1 cellular context compared by ENCODE assay signal in genomic region chr21:37422382-37422781, GRCh38.
TF ChIP-seq lines count a peak whose summit lies in the region.

No MANE protein-coding gene starts in this region.

TF ChIP-seq in WTC11, 78 proteins besides CTCF, POLR2A, EP300 and RAD21 (continued from another document):
- TF ChIP-seq ERG (CRISPR knock-in tag; IDR thresholded peaks at IDR 0.05), result no peak
- no peak for TF ChIP-seq AFF4 (CRISPR knock-in tag; IDR thresholded peaks at IDR 0.05; ENCODE audit: borderline replicate concordance)
- TF ChIP-seq TP53 (CRISPR knock-in tag; IDR thresholded peaks at IDR 0.05), result no peak
- no peak for TF ChIP-seq ZNF423 (CRISPR knock-in tag; IDR thresholded peaks at IDR 0.05)
- TF ChIP-seq HMGXB4 (CRISPR knock-in tag; IDR thresholded peaks at IDR 0.05), result no peak
- TF ChIP-seq KAT7 (CRISPR knock-in tag; IDR thresholded peaks at IDR 0.05; ENCODE audit: borderline replicate concordance), result no peak
- TF ChIP-seq E2F4 (CRISPR knock-in tag; IDR thresholded peaks at IDR 0.05; ENCODE audit: borderline replicate concordance, low read depth), result no peak
- TF ChIP-seq MYBL2 (CRISPR knock-in tag; IDR thresholded peaks at IDR 0.05), result no peak
- no peak for TF ChIP-seq FOXJ3 (CRISPR knock-in tag; IDR thresholded peaks at IDR 0.05; ENCODE audit: borderline replicate concordance)
- TF ChIP-seq ESRRA (CRISPR knock-in tag; IDR thresholded peaks at IDR 0.05; ENCODE audit: borderline replicate concordance), result no peak
